Comparison of ENCODE assay signal across 1 cellular context in the genomic region with DNA sequence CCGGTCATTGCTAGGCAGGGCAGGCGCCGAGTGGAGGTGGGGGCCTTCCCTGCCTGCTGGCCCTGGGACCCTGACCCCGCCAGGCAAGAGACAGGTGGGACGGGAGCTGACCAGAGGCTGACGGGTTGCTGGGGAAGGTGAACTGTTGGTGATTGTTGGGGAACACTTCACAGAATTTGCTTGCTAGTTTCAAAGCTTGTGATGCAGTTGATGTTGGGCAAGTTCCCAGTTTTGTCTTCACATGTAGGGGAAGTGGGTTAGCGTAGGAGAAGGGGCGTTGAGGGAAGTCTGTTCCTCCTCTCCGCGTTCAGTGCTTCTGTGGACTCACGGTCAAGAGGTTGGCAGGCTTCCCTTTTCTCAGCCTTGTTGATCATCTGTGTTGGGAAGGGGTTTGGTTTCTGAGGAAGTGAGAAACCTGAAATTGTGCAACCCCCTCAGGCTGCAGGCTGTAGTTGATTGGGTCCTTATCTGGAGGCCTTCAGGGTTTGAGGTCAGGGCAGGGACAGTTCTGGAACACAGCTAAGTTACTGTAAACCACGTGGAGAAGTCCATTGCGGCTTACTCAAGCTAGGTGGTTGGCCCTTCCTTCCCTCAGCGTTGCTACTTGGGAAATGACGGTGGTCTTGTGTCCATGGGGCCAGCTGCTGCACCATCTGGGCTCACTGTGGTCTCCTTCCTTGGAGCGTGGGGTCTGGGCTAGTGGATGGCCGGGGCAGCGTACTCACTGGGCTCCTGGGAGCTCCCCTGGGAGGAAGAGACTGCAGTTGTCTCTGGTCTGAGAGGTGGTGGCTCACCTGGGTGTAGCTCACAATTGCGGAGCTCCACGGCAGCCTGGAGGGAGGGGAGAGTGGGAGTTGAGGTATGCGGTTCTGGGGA.
TF ChIP-seq lines count a peak whose summit lies in the region.

No MANE protein-coding gene starts in this region.

TF ChIP-seq in HEK293, 187 proteins besides CTCF, POLR2A, EP300 and RAD21 (continued from another document):
- TF ChIP-seq, protein P1, sequence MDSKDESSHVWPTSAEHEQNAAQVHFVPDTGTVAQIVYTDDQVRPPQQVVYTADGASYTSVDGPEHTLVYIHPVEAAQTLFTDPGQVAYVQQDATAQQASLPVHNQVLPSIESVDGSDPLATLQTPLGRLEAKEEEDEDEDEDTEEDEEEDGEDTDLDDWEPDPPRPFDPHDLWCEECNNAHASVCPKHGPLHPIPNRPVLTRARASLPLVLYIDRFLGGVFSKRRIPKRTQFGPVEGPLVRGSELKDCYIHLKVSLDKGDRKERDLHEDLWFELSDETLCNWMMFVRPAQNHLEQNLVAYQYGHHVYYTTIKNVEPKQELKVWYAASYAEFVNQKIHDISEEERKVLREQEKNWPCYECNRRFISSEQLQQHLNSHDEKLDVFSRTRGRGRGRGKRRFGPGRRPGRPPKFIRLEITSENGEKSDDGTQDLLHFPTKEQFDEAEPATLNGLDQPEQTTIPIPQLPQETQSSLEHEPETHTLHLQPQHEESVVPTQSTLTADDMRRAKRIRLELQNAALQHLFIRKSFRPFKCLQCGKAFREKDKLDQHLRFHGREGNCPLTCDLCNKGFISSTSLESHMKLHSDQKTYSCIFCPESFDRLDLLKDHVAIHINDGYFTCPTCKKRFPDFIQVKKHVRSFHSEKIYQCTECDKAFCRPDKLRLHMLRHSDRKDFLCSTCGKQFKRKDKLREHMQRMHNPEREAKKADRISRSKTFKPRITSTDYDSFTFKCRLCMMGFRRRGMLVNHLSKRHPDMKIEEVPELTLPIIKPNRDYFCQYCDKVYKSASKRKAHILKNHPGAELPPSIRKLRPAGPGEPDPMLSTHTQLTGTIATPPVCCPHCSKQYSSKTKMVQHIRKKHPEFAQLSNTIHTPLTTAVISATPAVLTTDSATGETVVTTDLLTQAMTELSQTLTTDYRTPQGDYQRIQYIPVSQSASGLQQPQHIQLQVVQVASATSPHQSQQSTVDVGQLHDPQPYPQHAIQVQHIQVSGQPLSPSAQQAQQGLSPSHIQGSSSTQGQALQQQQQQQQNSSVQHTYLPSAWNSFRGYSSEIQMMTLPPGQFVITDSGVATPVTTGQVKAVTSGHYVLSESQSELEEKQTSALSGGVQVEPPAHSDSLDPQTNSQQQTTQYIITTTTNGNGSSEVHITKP (tag by site-specific recombination; IDR thresholded peaks at IDR 0.05), result 0 out of 2 replicates have a peak, but pooled peaks have one; percentile 23
- no peak for TF ChIP-seq ZSCAN30 (tag by site-specific recombination; IDR thresholded peaks at IDR 0.05)
- TF ChIP-seq, protein P2, sequence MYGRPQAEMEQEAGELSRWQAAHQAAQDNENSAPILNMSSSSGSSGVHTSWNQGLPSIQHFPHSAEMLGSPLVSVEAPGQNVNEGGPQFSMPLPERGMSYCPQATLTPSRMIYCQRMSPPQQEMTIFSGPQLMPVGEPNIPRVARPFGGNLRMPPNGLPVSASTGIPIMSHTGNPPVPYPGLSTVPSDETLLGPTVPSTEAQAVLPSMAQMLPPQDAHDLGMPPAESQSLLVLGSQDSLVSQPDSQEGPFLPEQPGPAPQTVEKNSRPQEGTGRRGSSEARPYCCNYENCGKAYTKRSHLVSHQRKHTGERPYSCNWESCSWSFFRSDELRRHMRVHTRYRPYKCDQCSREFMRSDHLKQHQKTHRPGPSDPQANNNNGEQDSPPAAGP (tag by site-specific recombination; IDR thresholded peaks at IDR 0.05), result no peak
TF ChIP-seq in HEK293: peak in this region for 5.
